ENCODE assay signal across 8 cellular contexts in genomic region chr20:31572042-31572700, GRCh38. TPM values are rescaled to one million over a fixed set of nuclear protein-coding genes. Genes with fewer than 3 reads are reported as not detected.
DNase-seq lines count a peak whose midpoint lies in the region; ATAC-seq and TF ChIP-seq lines count a peak whose summit lies in the region.

No MANE protein-coding gene starts in this region.

- H3K9me3 ChIP-seq in breast epithelium = no peaks in the 10 kb centered on the region
- no peaks in the 10 kb centered on the region for H3K9me3 ChIP-seq in mucosa of stomach (ENCODE audit: control insufficient read depth, low read length)

- intact Hi-C loops in activated CD4-positive, alpha-beta T cell treated with anti-CD3 and anti-CD28 coated beads for 36 hours (cut with DNase I, micrococcal nuclease) = loop anchor here (2.0 kb wide), 3 partner anchors 25 to 151 kb away; partner anchors contain the start of gene BCL2L1 (in 1 of the 2)
- intact Hi-C loops in breast epithelium (cut with DNase I; ENCODE audit: low total_unique reads) = loop anchor here (5.0 kb wide), 1 partner anchor 35 kb away; the partner anchor contains the start of gene ID1
- intact Hi-C loops in left colon (cut with DNase I, micrococcal nuclease) = no loop called here

- peak overlapping the region; percentile 93 to 94 for H3K27ac ChIP-seq in breast epithelium

- peak overlapping the region; percentile 81 for H3K27ac Mint-ChIP-seq in activated CD4-positive, alpha-beta T cell treated with anti-CD3 and anti-CD28 coated beads for 36 hours

- TF ChIP-seq POLR2A in breast epithelium (IDR thresholded peaks at IDR 0.05) = no peak

- TF ChIP-seq CTCF in breast epithelium (IDR thresholded peaks at IDR 0.05) = no peak

- H3K4me3 ChIP-seq in breast epithelium (peak overlapping the region; percentile 49 to 70 (median 57)), mucosa of stomach (ENCODE audit: low read length) (no peak overlapping the region)

- H3K27me3 Mint-ChIP-seq in activated CD4-positive, alpha-beta T cell treated with anti-CD3 and anti-CD28 coated beads for 36 hours = no peaks in the 10 kb centered on the region

- peak; percentile 3 for ATAC-seq in activated CD4-positive, alpha-beta T cell treated with anti-CD3 and anti-CD28 coated beads for 36 hours
- ATAC-seq in left colon = no peak

- H3K9ac ChIP-seq in mucosa of stomach (ENCODE audit: low read length) = peak overlapping the region; percentile 58

- no peak for DNase-seq in activated CD4-positive, alpha-beta T cell treated with anti-CD3 and anti-CD28 coated beads for 36 hours
- DNase-seq in activated CD4-positive, alpha-beta T cell treated with anti-CD3 and anti-CD28 coated beads, Interleukin-2, amount 50 U/mL, for 48 hours = no peak
- peak; percentile 48 for DNase-seq in NCI-H128 (lab: John Stamatoyannopoulos, UW; ENCODE audit: unreplicated experiment)
- no peak for DNase-seq in breast epithelium (ENCODE audit: low spot score in 2 of 2)
- no peak for DNase-seq in left colon
- DNase-seq in HCEC 1CT = no peak
- DNase-seq in AML-193 (lab: John Stamatoyannopoulos, UW) = no peak

- no peaks in the 10 kb centered on the region for H3K27me3 ChIP-seq in breast epithelium
- H3K27me3 ChIP-seq in mucosa of stomach (ENCODE audit: control insufficient read depth, insufficient read depth, low read length) = no peaks in the 10 kb centered on the region

- peaks cover 24% of the 10 kb centered on the region for H3K4me1 Mint-ChIP-seq in activated CD4-positive, alpha-beta T cell treated with anti-CD3 and anti-CD28 coated beads for 36 hours

- peaks cover 14% of the 10 kb centered on the region for H3K36me3 Mint-ChIP-seq in activated CD4-positive, alpha-beta T cell treated with anti-CD3 and anti-CD28 coated beads for 36 hours (ENCODE audit: low read depth)

- peak overlapping the region; percentile 88 for H3K4me3 Mint-ChIP-seq in activated CD4-positive, alpha-beta T cell treated with anti-CD3 and anti-CD28 coated beads for 36 hours

- H3K9me3 Mint-ChIP-seq in activated CD4-positive, alpha-beta T cell treated with anti-CD3 and anti-CD28 coated beads for 36 hours (ENCODE audit: low read depth) = no peaks in the 10 kb centered on the region

- CTCF ChIA-PET in activated CD4-positive, alpha-beta T cell treated with anti-CD3 and anti-CD28 coated beads for 36 hours (lab: Charles Lee) = interaction anchor here (1.0 to 31.0 kb wide), 7 partner anchors 13 to 152 kb away, joined by 3 to 712 read pairs (median 4); partner anchors contain the start of gene ID1

- no peaks in the 10 kb centered on the region for H3K36me3 ChIP-seq in breast epithelium
- no peaks in the 10 kb centered on the region for H3K36me3 ChIP-seq in mucosa of stomach (ENCODE audit: control insufficient read depth, insufficient read depth, low read length)

- POLR2A ChIA-PET in activated CD4-positive, alpha-beta T cell treated with anti-CD3 and anti-CD28 coated beads for 36 hours (lab: Charles Lee) = interaction anchor here (1.2 to 1.5 kb wide), 3 partner anchors 31 to 40 kb away, joined by 4 to 13 read pairs (median 4); partner anchors contain the start of gene ID1

- H3K4me1 ChIP-seq in breast epithelium (peaks cover 0 to 9% of the 10 kb centered on the region in 2 donors), mucosa of stomach (ENCODE audit: control insufficient read depth, insufficient read depth, low read length) (peaks cover 57% of the 10 kb centered on the region)

RNA-seq across cellular contexts. Expression of gene ID1, which starts 32.9 kb away (rescaled TPM):
- 1 to 10 TPM; 2.2 to 3.5 TPM for total RNA-seq in activated CD4-positive, alpha-beta T cell treated with anti-CD3 and anti-CD28 coated beads for 36 hours
- total RNA-seq in breast epithelium = 100 to 1,000 TPM; 156 to 407 (median 270) TPM
- 100 to 1,000 TPM; 298 to 363 TPM for total RNA-seq in left colon

RNA-seq across cellular contexts. Expression of gene HM13, which starts 57.9 kb away (rescaled TPM):
- 100 to 1,000 TPM; 108 to 111 TPM for total RNA-seq in activated CD4-positive, alpha-beta T cell treated with anti-CD3 and anti-CD28 coated beads for 36 hours
- total RNA-seq in breast epithelium (10 to 100 TPM; 44.2 to 73.7 (median 53.1) TPM), left colon (100 to 1,000 TPM; 122 to 135 TPM)

Comparison
In these comparisons a context has a peak if more than half of its experiments do, and no peak if none do; other contexts are left out.
1. RNA of gene ID1, which starts 32.9 kb away (total RNA-seq): 298 to 363 TPM in left colon and 156 to 407 TPM in breast epithelium; 2.2 to 3.5 TPM in activated CD4-positive, alpha-beta T cell treated with anti-CD3 and anti-CD28 coated beads for 36 hours; every median in the first group is over 10 times any median in the second.
2. intact Hi-C loops: an anchor here in activated CD4-positive, alpha-beta T cell treated with anti-CD3 and anti-CD28 coated beads for 36 hours (2.0 kb wide) and breast epithelium (5.0 kb wide); none called in left colon.